Comparison of ENCODE assay signal across 11 cellular contexts in genomic region chr18:50853863-50854271, GRCh38. TPM values are rescaled to one million over a fixed set of nuclear protein-coding genes. Genes with fewer than 3 reads are reported as not detected.
DNase-seq lines count a peak whose midpoint lies in the region; ATAC-seq, FAIRE-seq and TF ChIP-seq lines count a peak whose summit lies in the region.
"Had no signal": no experiment of that assay in that cellular context is flagged by ENCODE, and none has a peak within 500 bp of the region (broad histone marks: within the 10 kb centered on the region; RNA-seq: fewer than 3 reads in every experiment).

No MANE protein-coding gene starts in this region.

- CTCF ChIA-PET in GM12878 (lab: Yijun Ruan, JAX), result no interaction called here

- DNase-seq in MG63 (peak; percentile 47), GM12878 (ENCODE audit: low read depth, low spot score) (no peak), left kidney (ENCODE audit: low read depth, low spot score) (peak; percentile 45), stromal cell of bone marrow (ENCODE audit: low read depth) (peak; percentile 38), esophagus muscularis mucosa (ENCODE audit: extremely low spot score) (no peak), GM13976 (ENCODE audit: low spot score) (no peak)
- DNase-seq: immature natural killer cell; stimulated activated CD4-positive, alpha-beta T cell treated with anti-CD3 and anti-CD28 coated beads, Interleukin-4, amount 100 ng/mL, for 4 hours had no signal

- no peak for TF ChIP-seq POLR2A in GM12878 (IDR thresholded peaks at IDR 0.05; ENCODE audit: low read depth, low read length)
- TF ChIP-seq POLR2A in esophagus muscularis mucosa (IDR thresholded peaks at IDR 0.05; ENCODE audit: low read depth), result no peak

- no peak for ATAC-seq in GM12878
- ATAC-seq in HG03520 (IDR thresholded peaks at IDR 0.05; ENCODE audit: unreplicated experiment), result no peak
- ATAC-seq in GM21390 (IDR thresholded peaks at IDR 0.05; ENCODE audit: unreplicated experiment), result no peak
- ATAC-seq: body of pancreas had no signal

- no peak overlapping the region for H3K9ac ChIP-seq in GM12878 (ENCODE audit: control insufficient read depth, insufficient read depth, low read length)

- no peak overlapping the region for H3K4me2 ChIP-seq in GM12878 (ENCODE audit: control insufficient read depth, insufficient read depth)

- TF ChIP-seq RAD21 in GM12878 (IDR thresholded peaks at IDR 0.05; ENCODE audit: insufficient read depth, low read depth, low read length), result no peak

- WGBS in GM12878 (ENCODE audit: insufficient coverage, insufficient replicate concordance, low lambda C conversion rate, missing lambda C conversion rate), result 69% methylated on average over 6 of the region's 6 CpGs
- 65% methylated on average over 6 of the region's 6 CpGs for WGBS in esophagus muscularis mucosa

- RAD21 ChIA-PET in GM12878 (lab: Charles Lee; ENCODE audit: unreplicated experiment), result interaction anchor here (0.6 kb wide), 1 partner anchor 11 kb away, joined by 3 read pairs; no protein-coding TSS in a partner anchor

- in situ Hi-C loops in GM12878 (cut with MboI) (no loop called here), GM13976 (cut with MboI; ENCODE audit: low sequenced_read_pairs, unreplicated experiment) (no loop called here)

- no peaks in the 10 kb centered on the region for H3K79me2 ChIP-seq in GM12878 (ENCODE audit: control insufficient read depth, insufficient read depth, low read length)

- no peak for FAIRE-seq in GM12878 (lab: Jason Lieb, UNC)

- H4K20me1 ChIP-seq in GM12878 (ENCODE audit: control insufficient read depth, insufficient read depth), result no peaks in the 10 kb centered on the region

- H2AFZ ChIP-seq in GM12878 (ENCODE audit: control insufficient read depth, low read depth, low read length), result no peak overlapping the region

- H3K27me3 ChIP-seq in MG63, result no peaks in the 10 kb centered on the region
- H3K27me3 ChIP-seq in GM12878 (replicated peaks in 1 of 2; ENCODE audit: control insufficient read depth in 2 of 2, insufficient read depth in 2 of 2, low read length in 1 of 2), result no peaks in the 10 kb centered on the region
- H3K27me3 ChIP-seq in esophagus muscularis mucosa, result no peaks in the 10 kb centered on the region
- H3K27me3 ChIP-seq: body of pancreas had no signal

- H3K4me1 ChIP-seq in GM12878 (ENCODE audit: control insufficient read depth, insufficient read depth, low read length) (no peaks in the 10 kb centered on the region), esophagus muscularis mucosa (peaks cover 0 to 4% (median 0%) of the 10 kb centered on the region in 4 donors)
- H3K4me1 ChIP-seq: body of pancreas had no signal

- no peak for TF ChIP-seq CTCF in GM12878 (IDR thresholded peaks at IDR 0.05 in 2 of 3, conservative IDR thresholded peaks at IDR 0.05 in 1 of 3; ENCODE audit: control insufficient read depth in 2 of 3, extremely low read depth in 1 of 3, insufficient read depth in 1 of 3, low read depth in 3 of 3, low read length in 3 of 3)
- no peak for TF ChIP-seq CTCF in esophagus muscularis mucosa (IDR thresholded peaks at IDR 0.05)
- no peak for TF ChIP-seq CTCF in GM13976 (IDR thresholded peaks at IDR 0.05; ENCODE audit: borderline replicate concordance, control extremely low read depth, extremely low read depth, insufficient read depth, missing control alignments)

- SMC1A ChIA-PET in GM12878 (lab: Charles Lee; ENCODE audit: uncharacterized antibody, unreplicated experiment), result no interaction called here

- POLR2A ChIA-PET in GM12878 (lab: Charles Lee), result no interaction called here

- intact Hi-C loops in GM12878 (cut with micrococcal nuclease; ENCODE audit: unreplicated experiment), result no loop called here
- intact Hi-C loops in esophagus muscularis mucosa (cut with DNase I), result no loop called here

- no TSS peak for BruUV-seq in GM12878 (replicated peaks; lab: Mats Ljungman, UMichigan)

- no peaks in the 10 kb centered on the region for H3K36me3 ChIP-seq in MG63
- H3K36me3 ChIP-seq in GM12878 (ENCODE audit: control insufficient read depth in 2 of 2, insufficient read depth in 2 of 2, low read length in 1 of 2), result no peaks in the 10 kb centered on the region
- no peaks in the 10 kb centered on the region for H3K36me3 ChIP-seq in esophagus muscularis mucosa

- H3K4me3 ChIP-seq in MG63 (no peak overlapping the region), GM12878 (no peak overlapping the region), esophagus muscularis mucosa (no peak overlapping the region)
- H3K4me3 ChIP-seq: body of pancreas had no signal

- H3K9me3 ChIP-seq in MG63, result no peaks in the 10 kb centered on the region
- no peaks in the 10 kb centered on the region for H3K9me3 ChIP-seq in GM12878 (replicated peaks; ENCODE audit: control insufficient read depth, insufficient read depth, low read length)
- H3K9me3 ChIP-seq in esophagus muscularis mucosa, result no peaks in the 10 kb centered on the region
- H3K9me3 ChIP-seq: body of pancreas had no signal

- TF ChIP-seq EP300 in GM12878 (IDR thresholded peaks at IDR 0.05; ENCODE audit: borderline replicate concordance in 1 of 2, control insufficient read depth in 1 of 2, low read depth in 2 of 2, low read length in 2 of 2) (no peak), esophagus muscularis mucosa (IDR thresholded peaks at IDR 0.05) (no peak)

- H3K27ac ChIP-seq in GM12878 (ENCODE audit: control insufficient read depth, insufficient read depth), result no peak overlapping the region
- H3K27ac ChIP-seq in esophagus muscularis mucosa (replicated peaks in 1 of 4), result peak overlapping the region in 2 of 4 donors; percentile 35 to 36

TF ChIP-seq in GM12878, 131 proteins besides CTCF, POLR2A, EP300 and RAD21:
- TF ChIP-seq SIN3A (IDR thresholded peaks at IDR 0.05; ENCODE audit: low read depth, low read length), result no peak
- peak; percentile 40 for TF ChIP-seq BCL3 (IDR thresholded peaks at IDR 0.05; ENCODE audit: borderline replicate concordance, insufficient read depth, low read depth, low read length, poor library complexity, severe bottlenecking)

RNA-seq across cellular contexts. Expression of gene ME2, which starts 25.1 kb away (rescaled TPM):
- 59.8 and 68.3 TPM in 2 replicates for total RNA-seq in MG63 (2014; rRNA removed; shearing (Covaris generic); ENCODE audit: low replicate concordance)
- total RNA-seq in GM12878 (2013; cell fraction: nucleolus; rRNA removed), result 91.8 and 96.5 TPM in 2 replicates
- total RNA-seq in GM12878 (2014; rRNA removed) (137 and 161 TPM in 2 replicates), GM12878 (2014; rRNA removed; fragmentation: Illumina TruSeq; extraction: Trizol) (117 and 119 TPM in 2 replicates), GM12878 (2021) (88.5 and 92.2 TPM in 2 replicates), esophagus muscularis mucosa (10 to 100 TPM; 46.1 to 62.8 (median 55.0) TPM)
- 27.7 TPM for polyA plus RNA-seq in GM12878 (2011; ENCODE audit: low read depth)
- polyA plus RNA-seq in GM12878 (2011; rRNA removed) (136 and 173 TPM in 2 replicates), GM12878 (2014; fragmentation: Illumina TruSeq; extraction: Trizol) (155 and 195 TPM in 2 replicates), GM12878 (2014; fragmentation: Nextera tagmentation; extraction: Ambion mirVana) (10 to 100 TPM; 41.3 to 46.9 TPM), GM12878 (2014; rRNA removed) (122 and 130 TPM in 2 replicates), GM12878 (2016; fragmentation: Nextera tagmentation; extraction: Ambion mirVana) (100 to 1,000 TPM; 151 to 155 TPM)
- 55.3 and 69.9 TPM in 2 replicates for polyA plus RNA-seq in GM12878 (2011; cell fraction: cytosol; rRNA removed)
- polyA plus RNA-seq in GM12878 (2011; cell fraction: nucleus; rRNA removed), result 60.2 and 71.8 TPM in 2 replicates
- 37.5 and 60.4 TPM in 2 replicates for polyA plus RNA-seq in GM12878 (2012)
- polyA minus RNA-seq in GM12878 (2011; rRNA and poly(A)+ RNA removed), result 58.2 and 86.7 TPM in 2 replicates
- 27.0 and 30.5 TPM in 2 replicates for polyA minus RNA-seq in GM12878 (2011; cell fraction: cytosol; rRNA and poly(A)+ RNA removed)
- polyA minus RNA-seq in GM12878 (2011; cell fraction: nucleus; rRNA and poly(A)+ RNA removed), result 18.6 and 26.3 TPM in 2 replicates

RNA-seq across cellular contexts. Expression of gene MRO, which starts 34.1 kb away (rescaled TPM):
- total RNA-seq in MG63 (2014; rRNA removed; shearing (Covaris generic); ENCODE audit: low replicate concordance), result 0.07 TPM in 1 of 2 replicates, not detected in the other
- not detected in 2 replicates for total RNA-seq in GM12878 (2013; cell fraction: nucleolus; rRNA removed)
- total RNA-seq in GM12878 (2014; rRNA removed) (not detected in 2 replicates), GM12878 (2014; rRNA removed; fragmentation: Illumina TruSeq; extraction: Trizol) (not detected in 2 replicates), GM12878 (2021) (not detected in 2 replicates), esophagus muscularis mucosa (1 to 10 TPM in 1 of 4 donors, under 1 TPM in 3; 0.52 to 1.4 (median 0.83) TPM)
- not detected for polyA plus RNA-seq in GM12878 (2011; ENCODE audit: low read depth)
- polyA plus RNA-seq in GM12878 (2011; rRNA removed) (0.18 and 0.23 TPM in 2 replicates), GM12878 (2014; fragmentation: Illumina TruSeq; extraction: Trizol) (not detected in 2 replicates), GM12878 (2014; fragmentation: Nextera tagmentation; extraction: Ambion mirVana) (under 1 TPM in 1 of 2 experiments, not detected in 1; 0.11 TPM), GM12878 (2014; rRNA removed) (not detected in 2 replicates), GM12878 (2016; fragmentation: Nextera tagmentation; extraction: Ambion mirVana) (not detected)
- polyA plus RNA-seq in GM12878 (2011; cell fraction: cytosol; rRNA removed), result 0.02 and 0.03 TPM in 2 replicates
- polyA plus RNA-seq in GM12878 (2011; cell fraction: nucleus; rRNA removed), result 0.03 TPM in 1 of 2 replicates, not detected in the other
- not detected in 2 replicates for polyA plus RNA-seq in GM12878 (2012)
- polyA minus RNA-seq in GM12878 (2011; rRNA and poly(A)+ RNA removed), result not detected in 2 replicates
- not detected in 2 replicates for polyA minus RNA-seq in GM12878 (2011; cell fraction: cytosol; rRNA and poly(A)+ RNA removed)
- not detected in 2 replicates for polyA minus RNA-seq in GM12878 (2011; cell fraction: nucleus; rRNA and poly(A)+ RNA removed)
- polyA plus RNA-seq: immature natural killer cell had no signal

Comparison
In these comparisons a context has a peak if more than half of its experiments do, and no peak if none do; other contexts are left out.
1. DNase-seq: peak in MG63 (single experiment), left kidney (single experiment) and stromal cell of bone marrow (single experiment); none in GM12878 (single experiment), esophagus muscularis mucosa (single experiment) and GM13976 (single experiment).